In genomic region chr12:105504286-105504685, GRCh38 we compare ENCODE assay signal across 23 cellular contexts.
DNase-seq lines count a peak whose midpoint lies in the region; ATAC-seq and TF ChIP-seq lines count a peak whose summit lies in the region.
"Had no signal": no experiment of that assay in that cellular context is flagged by ENCODE, and none has a peak within 500 bp of the region (broad histone marks: within the 10 kb centered on the region; RNA-seq: fewer than 3 reads in every experiment).

No MANE protein-coding gene starts in this region.

- no peaks in the 10 kb centered on the region for H3F3A ChIP-seq in neural progenitor cell (ENCODE audit: low read depth)

- no peak overlapping the region for H2AFZ ChIP-seq in neural progenitor cell (replicated peaks)

- H3K36me3 Mint-ChIP-seq in WTC11 (no peaks in the 10 kb centered on the region), neural progenitor cell (no peaks in the 10 kb centered on the region)
- H3K36me3 Mint-ChIP-seq: activated naive CD8-positive, alpha-beta T cell had no signal

- TF ChIP-seq CTCF in GM12864 (IDR thresholded peaks at IDR 0.05; ENCODE audit: low read depth, low read length, missing control alignments) = peak; percentile 37
- TF ChIP-seq CTCF in WTC11 (IDR thresholded peaks at IDR 0.05) = no peak
- TF ChIP-seq CTCF in neural progenitor cell (IDR thresholded peaks at IDR 0.05) = peak; percentile 23
- TF ChIP-seq CTCF in foreskin fibroblast (IDR thresholded peaks at IDR 0.05; ENCODE audit: low read depth, low read length) = no peak

- no peaks in the 10 kb centered on the region for H3K36me3 ChIP-seq in neural progenitor cell
- H3K36me3 ChIP-seq: heart left ventricle, thoracic aorta had no signal

- CTCF ChIA-PET in WTC11 (lab: Charles Lee) = interaction anchor here (0.9 to 1.4 kb wide), 3 partner anchors 21 to 635 kb away, joined by 3 read pairs; partner anchors contain the start of gene NUAK1

- no peak overlapping the region for H3K9ac ChIP-seq in neural progenitor cell

- no peak overlapping the region for H3K4me3 Mint-ChIP-seq in WTC11
- no peak overlapping the region for H3K4me3 Mint-ChIP-seq in neural progenitor cell
- H3K4me3 Mint-ChIP-seq: activated CD4-positive, alpha-beta T cell treated with anti-CD3 and anti-CD28 coated beads for 36 hours; activated naive CD8-positive, alpha-beta T cell; neural crest cell had no signal

- H4K20me1 ChIP-seq in neural progenitor cell (ENCODE audit: low read depth) = no peaks in the 10 kb centered on the region

- peaks cover 4% of the 10 kb centered on the region for H3K4me1 ChIP-seq in neural progenitor cell
- H3K4me1 ChIP-seq: heart left ventricle had no signal

- H3K27ac ChIP-seq in neural progenitor cell = no peak overlapping the region
- H3K27ac ChIP-seq: heart left ventricle, thoracic aorta had no signal

- H3K27me3 ChIP-seq in neural progenitor cell = no peaks in the 10 kb centered on the region
- H3K27me3 ChIP-seq: heart left ventricle had no signal

- H3K4me1 Mint-ChIP-seq in WTC11 = no peaks in the 10 kb centered on the region
- peaks cover 17% of the 10 kb centered on the region for H3K4me1 Mint-ChIP-seq in neural progenitor cell
- H3K4me1 Mint-ChIP-seq: activated CD4-positive, alpha-beta T cell treated with anti-CD3 and anti-CD28 coated beads for 36 hours had no signal

- H3K79me2 ChIP-seq in neural progenitor cell (ENCODE audit: low read depth) = no peaks in the 10 kb centered on the region

- H3K27me3 Mint-ChIP-seq in WTC11 (ENCODE audit: low read depth) (no peaks in the 10 kb centered on the region), neural progenitor cell (ENCODE audit: insufficient read depth, low read depth) (no peaks in the 10 kb centered on the region)
- H3K27me3 Mint-ChIP-seq: progenitor cell of endocrine pancreas had no signal

- ATAC-seq in HG02798 (IDR thresholded peaks at IDR 0.05; ENCODE audit: poor library complexity, unreplicated experiment) (peak; percentile 48), WTC11 (peak; percentile 76), GM18520 (IDR thresholded peaks at IDR 0.05; ENCODE audit: unreplicated experiment) (no peak)
- ATAC-seq: activated CD4-positive, alpha-beta T cell treated with anti-CD3 and anti-CD28 coated beads for 36 hours; heart left ventricle; left ventricle myocardium superior; mucosa of descending colon; Right ventricle myocardium inferior had no signal

- no peak overlapping the region for H3K4me2 ChIP-seq in neural progenitor cell

- H3K9me3 Mint-ChIP-seq in WTC11 = peaks cover 8% of the 10 kb centered on the region
- H3K9me3 Mint-ChIP-seq in neural progenitor cell = no peaks in the 10 kb centered on the region
- H3K9me3 Mint-ChIP-seq: neural crest cell had no signal

- no peak overlapping the region for H3K27ac Mint-ChIP-seq in WTC11
- peak overlapping the region; percentile 11 for H3K27ac Mint-ChIP-seq in neural progenitor cell
- H3K27ac Mint-ChIP-seq: activated CD4-positive, alpha-beta T cell treated with anti-CD3 and anti-CD28 coated beads for 36 hours; activated naive CD8-positive, alpha-beta T cell; progenitor cell of endocrine pancreas had no signal

- DNase-seq in GM12864 (ENCODE audit: low read depth) (no peak), WTC11 (ENCODE audit: low spot score) (peak; percentile 29), neural progenitor cell (ENCODE audit: low spot score) (no peak), foreskin fibroblast (no peak), mesenteric fat pad (ENCODE audit: low spot score) (no peak)
- DNase-seq: activated CD4-positive, alpha-beta T cell treated with anti-CD3 and anti-CD28 coated beads for 36 hours; cerebellar nuclear complex; COR-L47; effector memory CD4-positive, alpha-beta T cell; heart left ventricle; left ventricle myocardium superior; mucosa of descending colon; NCI-H1105 treated with DMSO at 0.1 percent for 48 hours; NCI-H524 treated with DMSO at 0.1 percent for 48 hours; stimulated activated CD4-positive, alpha-beta T cell treated with anti-CD3 and anti-CD28 coated beads, Interleukin-2, amount 100 ng/mL, for 24 hours; stimulated activated naive CD4-positive, alpha-beta T cell had no signal

- H3K4me3 ChIP-seq in GM12864 (ENCODE audit: low read depth, low read length) (no peak overlapping the region), neural progenitor cell (no peak overlapping the region), foreskin fibroblast (ENCODE audit: low read depth in 1 of 2, low read length in 2 of 2) (no peak overlapping the region)
- H3K4me3 ChIP-seq: heart left ventricle, mucosa of descending colon, thoracic aorta had no signal

- H3K9me3 ChIP-seq in neural progenitor cell (ENCODE audit: low read depth) = no peaks in the 10 kb centered on the region
- H3K9me3 ChIP-seq: heart left ventricle, mucosa of descending colon, thoracic aorta had no signal

- POLR2A ChIA-PET in WTC11 (lab: Charles Lee) = no interaction called here

TF ChIP-seq in WTC11, 78 proteins besides CTCF, POLR2A, EP300 and RAD21 (continues in another document):
- TF ChIP-seq E2F4 (CRISPR knock-in tag; IDR thresholded peaks at IDR 0.05; ENCODE audit: borderline replicate concordance, low read depth) (no peak), EMX1 (CRISPR knock-in tag; IDR thresholded peaks at IDR 0.05) (no peak), ZNF396 (CRISPR knock-in tag; IDR thresholded peaks at IDR 0.05; ENCODE audit: borderline replicate concordance) (no peak), ATF6 (CRISPR knock-in tag; IDR thresholded peaks at IDR 0.05) (no peak), RELA (CRISPR knock-in tag; IDR thresholded peaks at IDR 0.05; ENCODE audit: borderline replicate concordance) (no peak), ZNF138 (CRISPR knock-in tag; conservative IDR thresholded peaks at IDR 0.05) (no peak), CREM (CRISPR knock-in tag; IDR thresholded peaks at IDR 0.05) (no peak), USF1 (CRISPR knock-in tag; IDR thresholded peaks at IDR 0.05) (no peak), NR1H2 (CRISPR knock-in tag; IDR thresholded peaks at IDR 0.05) (no peak), CREB1 (CRISPR knock-in tag; IDR thresholded peaks at IDR 0.05) (no peak), ZNF512 (CRISPR knock-in tag; IDR thresholded peaks at IDR 0.05; ENCODE audit: borderline replicate concordance) (no peak)

Comparison
In these comparisons a context has a peak if more than half of its experiments do, and no peak if none do; other contexts are left out.
1. CTCF ChIP-seq: peak in GM12864 (single experiment) and neural progenitor cell (single experiment); none in WTC11 (single experiment) and foreskin fibroblast (single experiment).